In genomic region chr18:10166164-10166807, GRCh38 we compare ENCODE assay signal across 31 cellular contexts.
"Had no signal": no experiment of that assay in that cellular context is flagged by ENCODE, and none has a peak within 500 bp of the region (broad histone marks: within the 10 kb centered on the region; RNA-seq: fewer than 3 reads in every experiment).

No MANE protein-coding gene starts in this region.

- H3K36me3 ChIP-seq: brain microvascular endothelial cell, gastrocnemius medialis, WERI-Rb-1 had no signal

- H3K4me3 Mint-ChIP-seq: activated B cell treated with CpG ODN at 0.5 μM for 24 hours; activated CD8-positive, alpha-beta T cell treated with anti-CD3 and anti-CD28 coated beads for 36 hours; activated naive CD8-positive, alpha-beta T cell; activated T-cell treated with anti-CD3 and anti-CD28 coated beads, Interleukin-2, amount 50 U/mL, for 4 hours; activated T-helper 17 cell treated with anti-CD3 and anti-CD28 coated beads, Interleukin-2, amount 50 U/mL, for 72 hours; central memory CD8-positive, alpha-beta T cell; dendritic cell treated with granulocyte-macrophage colony-stimulating factor and Interleukin-4, amounts not matched to agents 40 ng/mL and 50 ng/mL, for 4 days; endodermal cell; T-helper 17 cell; T-helper 2 cell treated with Interferon-gamma antibody and Interleukin-4, amounts not matched to agents 5 μg/mL and 100 μg/mL, for 36 hours had no signal

- H3K4me3 ChIP-seq: coronary artery, dorsolateral prefrontal cortex, gastrocnemius medialis had no signal

- DNase-seq: activated B cell treated with CpG ODN at 0.5 μM for 24 hours; activated CD4-positive, alpha-beta T cell treated with anti-CD3 and anti-CD28 coated beads for 48 hours; activated CD4-positive, alpha-beta T cell treated with anti-CD3 and anti-CD28 coated beads, Interleukin-2, amount 50 U/mL, for 1 hour; activated CD4-positive, alpha-beta T cell treated with anti-CD3 and anti-CD28 coated beads, Interleukin-2, amount 50 U/mL, for 48 hours; activated CD8-positive, alpha-beta memory T cell treated with anti-CD3 and anti-CD28 coated beads for 24 hours; activated CD8-positive, alpha-beta T cell treated with anti-CD3 and anti-CD28 coated beads for 36 hours; activated effector memory CD4-positive, alpha-beta T cell treated with Interleukin-2 at 50 U/mL for 16 hours; activated gamma-delta T cell treated with Interleukin-2 at 50 U/mL for 16 hours; activated naive CD4-positive, alpha-beta T cell treated with anti-CD3 and anti-CD28 coated beads, Interleukin-2, amount 50 U/mL, for 16 hours; activated naive CD4-positive, alpha-beta T cell treated with Interleukin-2 at 50 U/mL for 16 hours; activated T-cell treated with anti-CD3 and anti-CD28 coated beads, Interleukin-2, amount 50 U/mL, for 4 hours; amniotic stem cell; anterior cingulate cortex; brain microvascular endothelial cell; dorsolateral prefrontal cortex; effector memory CD4-positive, alpha-beta T cell; endodermal cell; foreskin keratinocyte; gastrocnemius medialis; T-helper 1 cell; T-helper 17 cell; T1000; WERI-Rb-1 had no signal

- H3K27ac ChIP-seq: brain microvascular endothelial cell, coronary artery, dorsolateral prefrontal cortex, foreskin keratinocyte, gastrocnemius medialis, WERI-Rb-1 had no signal

- H3K9me3 Mint-ChIP-seq: activated B cell treated with CpG ODN at 0.5 μM for 24 hours; activated CD8-positive, alpha-beta T cell treated with anti-CD3 and anti-CD28 coated beads for 36 hours; activated T-cell treated with anti-CD3 and anti-CD28 coated beads, Interleukin-2, amount 50 U/mL, for 4 hours; activated T-helper 17 cell treated with anti-CD3 and anti-CD28 coated beads, Interleukin-2, amount 50 U/mL, for 72 hours; central memory CD8-positive, alpha-beta T cell; dendritic cell treated with granulocyte-macrophage colony-stimulating factor and Interleukin-4, amounts not matched to agents 40 ng/mL and 50 ng/mL, for 4 days; endodermal cell; T-helper 2 cell treated with Interferon-gamma antibody and Interleukin-4, amounts not matched to agents 5 μg/mL and 100 μg/mL, for 36 hours had no signal

- H3K9me3 ChIP-seq: gastrocnemius medialis had no signal

- H3K4me1 ChIP-seq: foreskin keratinocyte, gastrocnemius medialis had no signal

- H3K27me3 Mint-ChIP-seq: activated B cell treated with CpG ODN at 0.5 μM for 24 hours; activated CD8-positive, alpha-beta T cell treated with anti-CD3 and anti-CD28 coated beads for 36 hours; activated naive CD8-positive, alpha-beta T cell; central memory CD8-positive, alpha-beta T cell; dendritic cell treated with granulocyte-macrophage colony-stimulating factor and Interleukin-4, amounts not matched to agents 40 ng/mL and 50 ng/mL, for 4 days had no signal

- H3K4me1 Mint-ChIP-seq: activated T-helper 17 cell treated with anti-CD3 and anti-CD28 coated beads, Interleukin-2, amount 50 U/mL, for 72 hours; central memory CD8-positive, alpha-beta T cell had no signal

- H3K36me3 Mint-ChIP-seq: activated naive CD8-positive, alpha-beta T cell had no signal

- H3K27me3 ChIP-seq: brain microvascular endothelial cell, dorsolateral prefrontal cortex, foreskin keratinocyte, gastrocnemius medialis had no signal

- ATAC-seq: activated CD4-positive, CD25-positive, alpha-beta regulatory T cell treated with anti-CD3 and anti-CD28 coated beads, Interleukin-2, amount 50 U/mL, for 24 hours; activated CD8-positive, alpha-beta T cell treated with anti-CD3 and anti-CD28 coated beads for 36 hours; activated T-cell treated with anti-CD3 and anti-CD28 coated beads, Interleukin-2, amount 50 U/mL, for 4 hours; activated T-helper 17 cell treated with anti-CD3 and anti-CD28 coated beads, Interleukin-2, amount 50 U/mL, for 72 hours; esophagus mucosa; foreskin keratinocyte; gastrocnemius medialis; T-helper 17 cell had no signal

- H3K27ac Mint-ChIP-seq: activated B cell treated with CpG ODN at 0.5 μM for 24 hours; activated CD8-positive, alpha-beta T cell treated with anti-CD3 and anti-CD28 coated beads for 36 hours; activated naive CD8-positive, alpha-beta T cell; activated T-helper 17 cell treated with anti-CD3 and anti-CD28 coated beads, Interleukin-2, amount 50 U/mL, for 72 hours; dendritic cell treated with granulocyte-macrophage colony-stimulating factor and Interleukin-4, amounts not matched to agents 40 ng/mL and 50 ng/mL, for 4 days; endodermal cell; T-helper 17 cell; T-helper 2 cell treated with Interferon-gamma antibody and Interleukin-4, amounts not matched to agents 5 μg/mL and 100 μg/mL, for 36 hours had no signal
